In the genomic region with DNA sequence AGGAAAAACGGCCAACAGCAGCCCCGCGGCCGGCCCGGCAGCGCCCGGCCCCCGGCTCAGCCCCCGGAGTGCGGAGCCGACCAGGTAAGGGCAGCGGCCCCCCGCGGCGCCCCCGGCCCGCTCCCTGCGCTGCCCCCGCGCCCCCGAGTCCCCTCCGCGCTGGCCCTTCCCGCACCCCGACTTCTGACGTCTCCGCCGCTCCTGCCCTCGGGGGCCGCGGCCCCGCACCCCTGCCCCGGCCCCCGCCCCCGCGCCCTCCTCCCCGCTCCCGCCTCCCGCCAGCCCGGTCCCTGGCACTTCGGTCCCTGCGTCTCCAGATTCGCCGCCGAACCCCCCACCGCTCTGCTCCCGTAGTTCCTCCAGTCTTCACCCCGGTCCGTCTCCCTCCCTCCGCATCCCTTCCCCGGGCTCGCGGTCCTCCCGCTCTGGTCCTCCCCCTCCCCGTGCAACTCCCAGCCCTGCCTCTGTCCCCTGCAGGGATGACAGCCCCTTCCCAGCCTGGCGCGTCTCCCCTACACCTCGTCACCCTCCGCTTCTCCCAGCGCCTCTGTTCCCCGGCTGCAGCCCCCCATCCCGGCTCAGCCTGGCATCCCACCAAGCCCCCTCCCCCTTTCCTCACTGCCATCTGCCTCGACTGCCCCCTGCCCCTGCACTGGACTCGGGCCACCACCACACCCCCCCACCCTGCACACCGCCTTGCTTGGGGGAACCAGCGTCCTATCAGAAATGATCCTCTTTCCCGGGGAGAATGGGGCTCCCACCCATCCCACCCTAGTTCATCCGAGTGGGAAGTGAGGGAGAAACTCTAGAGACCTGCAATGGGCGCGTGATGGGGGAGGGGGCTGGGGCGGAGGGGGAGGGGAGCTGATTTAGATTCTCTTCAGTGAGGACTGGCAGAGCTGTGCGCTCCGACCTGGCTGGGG, we compare ENCODE assay signal across 10 cellular contexts. TPM values are rescaled to one million over a fixed set of nuclear protein-coding genes. Genes with fewer than 3 reads are reported as not detected.
DNase-seq lines count a peak whose midpoint lies in the region; ATAC-seq and TF ChIP-seq lines count a peak whose summit lies in the region.
"Had no signal": no experiment of that assay in that cellular context is flagged by ENCODE, and none has a peak within 500 bp of the region (broad histone marks: within the 10 kb centered on the region; RNA-seq: fewer than 3 reads in every experiment).

No MANE protein-coding gene starts in this region.

- no peak for TF ChIP-seq CTCF in CD4-positive, alpha-beta T cell (IDR thresholded peaks at IDR 0.05)

- no peak overlapping the region for H3K23ac ChIP-seq in trophoblast cell (ENCODE audit: low read length)

- peaks cover 58% of the 10 kb centered on the region for H3K27me3 ChIP-seq in CD4-positive, alpha-beta T cell (ENCODE audit: control insufficient read depth, insufficient read depth, low read length)
- no peaks in the 10 kb centered on the region for H3K27me3 ChIP-seq in esophagus (ENCODE audit: control insufficient read depth in 1 of 2, insufficient read depth in 2 of 2, low read length in 2 of 2)
- H3K27me3 ChIP-seq in trophoblast cell (ENCODE audit: insufficient read depth, low read length) = peaks cover 11% of the 10 kb centered on the region
- H3K27me3 ChIP-seq: thyroid gland had no signal

- H3K79me2 ChIP-seq in trophoblast cell (ENCODE audit: control insufficient read depth, insufficient read depth, low read length, poor library complexity) = no peaks in the 10 kb centered on the region

- no peaks in the 10 kb centered on the region for H3K9me3 ChIP-seq in CD4-positive, alpha-beta T cell (ENCODE audit: control insufficient read depth, low read length)
- no peaks in the 10 kb centered on the region for H3K9me3 ChIP-seq in esophagus (ENCODE audit: control insufficient read depth in 2 of 2, insufficient read depth in 1 of 2, low read depth in 1 of 2, low read length in 1 of 2)
- no peaks in the 10 kb centered on the region for H3K9me3 ChIP-seq in trophoblast cell (ENCODE audit: insufficient read depth, low read depth, low read length)
- H3K9me3 ChIP-seq: thyroid gland had no signal

- H2BK5ac ChIP-seq in trophoblast cell (ENCODE audit: low read depth, low read length, poor library complexity) = no peak overlapping the region

- peaks cover 90% of the 10 kb centered on the region for H3K27me3 Mint-ChIP-seq in CD4-positive, alpha-beta T cell
- H3K27me3 Mint-ChIP-seq in activated T-helper 1 cell treated with anti-CD3 and anti-CD28 coated beads, Interleukin-12 subunit alpha, Interleukin-12 subunit beta, Interleukin-2, Interleukin-4 antibody, amounts not matched to agents 30 ng/mL and 10 ng/mL and 1 ng/mL, durations not matched to agents 14 hours and 24 hours and 36 hours (ENCODE audit: insufficient read depth) = peaks cover 54% of the 10 kb centered on the region

- H3K4me1 Mint-ChIP-seq in CD4-positive, alpha-beta T cell (ENCODE audit: low read depth) = no peaks in the 10 kb centered on the region
- peaks cover 5% of the 10 kb centered on the region for H3K4me1 Mint-ChIP-seq in activated T-helper 1 cell treated with anti-CD3 and anti-CD28 coated beads, Interleukin-12 subunit alpha, Interleukin-12 subunit beta, Interleukin-2, Interleukin-4 antibody, amounts not matched to agents 30 ng/mL and 10 ng/mL and 1 ng/mL, durations not matched to agents 14 hours and 24 hours and 36 hours (ENCODE audit: low read depth)

- intact Hi-C loops in CD4-positive, alpha-beta T cell (cut with DNase I, micrococcal nuclease) = loop anchor here (2.0 to 5.0 kb wide), 5 partner anchors 180 to 683 kb away; no protein-coding TSS in a partner anchor
- intact Hi-C loops in activated T-helper 1 cell treated with anti-CD3 and anti-CD28 coated beads, Interleukin-12 subunit alpha, Interleukin-12 subunit beta, Interleukin-2, Interleukin-4 antibody, amounts not matched to agents 30 ng/mL and 10 ng/mL and 1 ng/mL, durations not matched to agents 14 hours and 24 hours and 36 hours (cut with micrococcal nuclease) = loop anchor here (1.0 to 2.0 kb wide), 5 partner anchors 177 to 682 kb away; no protein-coding TSS in a partner anchor

- peak overlapping the region; percentile 30 for H3K4me3 Mint-ChIP-seq in CD4-positive, alpha-beta T cell
- H3K4me3 Mint-ChIP-seq in activated T-helper 1 cell treated with anti-CD3 and anti-CD28 coated beads, Interleukin-12 subunit alpha, Interleukin-12 subunit beta, Interleukin-2, Interleukin-4 antibody, amounts not matched to agents 30 ng/mL and 10 ng/mL and 1 ng/mL, durations not matched to agents 14 hours and 24 hours and 36 hours = no peak overlapping the region

- CTCF ChIA-PET in CD4-positive, alpha-beta T cell (lab: Charles Lee) = no interaction called here

- no peak overlapping the region for H4K8ac ChIP-seq in trophoblast cell (ENCODE audit: low read depth, low read length)

- no peak overlapping the region for H3K4ac ChIP-seq in trophoblast cell (ENCODE audit: low read depth, low read length)

- peak in 1 of 10 experiments; percentile 28 for DNase-seq in CD4-positive, alpha-beta T cell
- DNase-seq in trophoblast cell (no peak), SW 1271 (lab: John Stamatoyannopoulos, UW) (no peak), GOT3 (lab: John Stamatoyannopoulos, UW) (no peak)
- no peak for DNase-seq in activated T-helper 1 cell treated with anti-CD3 and anti-CD28 coated beads, Interleukin-12 subunit alpha, Interleukin-12 subunit beta, Interleukin-2, Interleukin-4 antibody, amounts not matched to agents 30 ng/mL and 10 ng/mL and 1 ng/mL, durations not matched to agents 14 hours and 24 hours and 36 hours (ENCODE audit: low spot score)

- H4K12ac ChIP-seq in trophoblast cell (ENCODE audit: low read depth, low read length) = no peak overlapping the region

- no peaks in the 10 kb centered on the region for H3K79me1 ChIP-seq in trophoblast cell (ENCODE audit: low read length)

- no peak overlapping the region for H3K9ac ChIP-seq in trophoblast cell (ENCODE audit: low read length)

- H3K18ac ChIP-seq in trophoblast cell (ENCODE audit: low read length) = no peak overlapping the region

- POLR2A ChIA-PET in CD4-positive, alpha-beta T cell (lab: Charles Lee) = no interaction called here

- H3K4me2 ChIP-seq in trophoblast cell (ENCODE audit: low read length) = peak overlapping the region; percentile 81

- H3K9me3 Mint-ChIP-seq in CD4-positive, alpha-beta T cell = no peaks in the 10 kb centered on the region
- H3K9me3 Mint-ChIP-seq in activated T-helper 1 cell treated with anti-CD3 and anti-CD28 coated beads, Interleukin-12 subunit alpha, Interleukin-12 subunit beta, Interleukin-2, Interleukin-4 antibody, amounts not matched to agents 30 ng/mL and 10 ng/mL and 1 ng/mL, durations not matched to agents 14 hours and 24 hours and 36 hours = no peaks in the 10 kb centered on the region

- no peak overlapping the region for H2AFZ ChIP-seq in trophoblast cell (ENCODE audit: insufficient read depth, low read length, poor library complexity)

- no peak overlapping the region for H2BK12ac ChIP-seq in trophoblast cell (ENCODE audit: low read length)

- H2BK120ac ChIP-seq in trophoblast cell (ENCODE audit: insufficient read depth, low read length, poor library complexity) = no peak overlapping the region

- H2AK5ac ChIP-seq in trophoblast cell (ENCODE audit: low read length) = no peak overlapping the region

- no peak for ATAC-seq in CD4-positive, alpha-beta T cell (ENCODE audit: poor library complexity)
- ATAC-seq in HG02870 (IDR thresholded peaks at IDR 0.05; ENCODE audit: unreplicated experiment) = peak; percentile 10
- ATAC-seq in HG02973 (IDR thresholded peaks at IDR 0.05; ENCODE audit: unreplicated experiment) = no peak

- WGBS in esophagus, 2 donors = 9 to 17% methylated on average over 34 to 73 of the region's 73 CpGs
- no CpG with 5 or more reads among the region's 73 CpGs for WGBS in trophoblast cell (ENCODE audit: extremely low coverage, insufficient coverage, insufficient read length)

- H4K91ac ChIP-seq in trophoblast cell (ENCODE audit: low read depth, low read length) = no peak overlapping the region

- H3K27ac Mint-ChIP-seq in CD4-positive, alpha-beta T cell = no peak overlapping the region
- no peak overlapping the region for H3K27ac Mint-ChIP-seq in activated T-helper 1 cell treated with anti-CD3 and anti-CD28 coated beads, Interleukin-12 subunit alpha, Interleukin-12 subunit beta, Interleukin-2, Interleukin-4 antibody, amounts not matched to agents 30 ng/mL and 10 ng/mL and 1 ng/mL, durations not matched to agents 14 hours and 24 hours and 36 hours

- no peaks in the 10 kb centered on the region for H3K36me3 ChIP-seq in esophagus (ENCODE audit: control insufficient read depth in 2 of 2, insufficient read depth in 2 of 2, low read length in 1 of 2)
- H3K36me3 ChIP-seq in trophoblast cell (ENCODE audit: control insufficient read depth in 1 of 2, insufficient read depth in 2 of 2, low read length in 2 of 2) = no peaks in the 10 kb centered on the region
- H3K36me3 ChIP-seq: thyroid gland had no signal

- H3K4me3 ChIP-seq in esophagus (ENCODE audit: low read depth in 1 of 2, low read length in 2 of 2) (peak overlapping the region; percentile 15 to 61), trophoblast cell (ENCODE audit: low read depth, low read length) (no peak overlapping the region)

- no peak overlapping the region for H3K14ac ChIP-seq in trophoblast cell (ENCODE audit: low read length)

- no peak overlapping the region for H3K27ac ChIP-seq in CD4-positive, alpha-beta T cell (ENCODE audit: low read depth, low read length)
- H3K27ac ChIP-seq in esophagus (ENCODE audit: low read depth in 2 of 2, low read length in 1 of 2) (no peak overlapping the region), trophoblast cell (ENCODE audit: low read depth, low read length) (no peak overlapping the region)
- H3K27ac ChIP-seq: thyroid gland had no signal

- H3K4me1 ChIP-seq in esophagus (ENCODE audit: control insufficient read depth in 2 of 2, insufficient read depth in 2 of 2, low read length in 1 of 2) (peaks cover 0 to 3% of the 10 kb centered on the region in 2 donors), trophoblast cell (ENCODE audit: control insufficient read depth in 1 of 2, insufficient read depth in 2 of 2, low read length in 2 of 2) (peaks cover 0 to under 1% of the 10 kb centered on the region in 2 experiments)

- H3K36me3 Mint-ChIP-seq in CD4-positive, alpha-beta T cell (ENCODE audit: low read depth) = no peaks in the 10 kb centered on the region
- no peaks in the 10 kb centered on the region for H3K36me3 Mint-ChIP-seq in activated T-helper 1 cell treated with anti-CD3 and anti-CD28 coated beads, Interleukin-12 subunit alpha, Interleukin-12 subunit beta, Interleukin-2, Interleukin-4 antibody, amounts not matched to agents 30 ng/mL and 10 ng/mL and 1 ng/mL, durations not matched to agents 14 hours and 24 hours and 36 hours (ENCODE audit: low read depth)

RNA-seq across cellular contexts. Expression of a gene that starts 0.5 kb away (rescaled TPM):
- total RNA-seq in CD4-positive, alpha-beta T cell = not detected
- under 1 TPM; 0.09 to 0.12 TPM for polyA plus RNA-seq in esophagus
- 0.22 and 0.25 TPM in 2 replicates for polyA plus RNA-seq in trophoblast cell (2013)
- total RNA-seq in activated T-helper 1 cell treated with anti-CD3 and anti-CD28 coated beads, Interleukin-12 subunit alpha, Interleukin-12 subunit beta, Interleukin-2, Interleukin-4 antibody, amounts not matched to agents 30 ng/mL and 10 ng/mL and 1 ng/mL, durations not matched to agents 14 hours and 24 hours and 36 hours = 0.16 TPM in 1 of 2 replicates, not detected in the other
- total RNA-seq: SK-MEL-5 had no signal
